Comparison of ENCODE assay signal across 9 cellular contexts in genomic region chr4:53490965-53491622, GRCh38.
DNase-seq lines count a peak whose midpoint lies in the region; ATAC-seq and TF ChIP-seq lines count a peak whose summit lies in the region.
"Had no signal": no experiment of that assay in that cellular context is flagged by ENCODE, and none has a peak within 500 bp of the region (broad histone marks: within the 10 kb centered on the region; RNA-seq: fewer than 3 reads in every experiment).

No MANE protein-coding gene starts in this region.

- no peaks in the 10 kb centered on the region for H3K9me3 ChIP-seq in SJCRH30 (replicated peaks)
- H3K9me3 ChIP-seq: neutrophil had no signal

- no peak overlapping the region for H3K27ac Mint-ChIP-seq in progenitor cell of endocrine pancreas

- H3K4me3 Mint-ChIP-seq in progenitor cell of endocrine pancreas (ENCODE audit: low read depth), result no peak overlapping the region

- ATAC-seq in HG03175 (IDR thresholded peaks at IDR 0.05; ENCODE audit: unreplicated experiment) (peak; percentile 50), GM19455 (IDR thresholded peaks at IDR 0.05; ENCODE audit: unreplicated experiment) (no peak), GM21367 (IDR thresholded peaks at IDR 0.05; ENCODE audit: unreplicated experiment) (no peak)

- peak; percentile 73 for TF ChIP-seq CTCF in progenitor cell of endocrine pancreas (IDR thresholded peaks at IDR 0.05; ENCODE audit: unreplicated experiment)

- H3K4me1 Mint-ChIP-seq in progenitor cell of endocrine pancreas (ENCODE audit: low read depth), result no peaks in the 10 kb centered on the region

- H3K27me3 ChIP-seq in SJCRH30, result no peaks in the 10 kb centered on the region

- peaks cover 12% of the 10 kb centered on the region for H3K4me1 ChIP-seq in SJCRH30

- H3K27ac ChIP-seq in SJCRH30, result no peak overlapping the region; the same call in 1 of the 2 replicates
- H3K27ac ChIP-seq: neutrophil had no signal

- H3K36me3 ChIP-seq in SJCRH30, result no peaks in the 10 kb centered on the region
- H3K36me3 ChIP-seq: neutrophil had no signal

- H3K9me3 Mint-ChIP-seq in progenitor cell of endocrine pancreas (ENCODE audit: low read depth), result no peaks in the 10 kb centered on the region

- H3K36me3 Mint-ChIP-seq in progenitor cell of endocrine pancreas (ENCODE audit: insufficient read depth), result peaks cover 23% of the 10 kb centered on the region

- peak overlapping the region; percentile 22 for H3K4me3 ChIP-seq in SJCRH30

- peak; percentile 60 for DNase-seq in DMS53 (lab: John Stamatoyannopoulos, UW)
- peak; percentile 49 to 73 for DNase-seq in SJCRH30
- DNase-seq in fibroblast of peridontal ligament (ENCODE audit: extremely low read depth), result peak; percentile 98
- DNase-seq in progenitor cell of endocrine pancreas (ENCODE audit: low spot score, unreplicated experiment), result no peak
- DNase-seq in NCI-H2107 treated with DMSO at 0.1 percent for 48 hours (lab: John Stamatoyannopoulos, UW; ENCODE audit: unreplicated experiment), result no peak

- H3K27me3 Mint-ChIP-seq in progenitor cell of endocrine pancreas, result no peaks in the 10 kb centered on the region

Comparison
In these comparisons a context has a peak if more than half of its experiments do, and no peak if none do; other contexts are left out.
1. DNase-seq: peak in DMS53 (single experiment), SJCRH30 (2 of 2) and fibroblast of peridontal ligament (single experiment); none in progenitor cell of endocrine pancreas (single experiment) and NCI-H2107 treated with DMSO at 0.1 percent for 48 hours (single experiment).